ENCODE assay signal across 9 cellular contexts in the genomic region with DNA sequence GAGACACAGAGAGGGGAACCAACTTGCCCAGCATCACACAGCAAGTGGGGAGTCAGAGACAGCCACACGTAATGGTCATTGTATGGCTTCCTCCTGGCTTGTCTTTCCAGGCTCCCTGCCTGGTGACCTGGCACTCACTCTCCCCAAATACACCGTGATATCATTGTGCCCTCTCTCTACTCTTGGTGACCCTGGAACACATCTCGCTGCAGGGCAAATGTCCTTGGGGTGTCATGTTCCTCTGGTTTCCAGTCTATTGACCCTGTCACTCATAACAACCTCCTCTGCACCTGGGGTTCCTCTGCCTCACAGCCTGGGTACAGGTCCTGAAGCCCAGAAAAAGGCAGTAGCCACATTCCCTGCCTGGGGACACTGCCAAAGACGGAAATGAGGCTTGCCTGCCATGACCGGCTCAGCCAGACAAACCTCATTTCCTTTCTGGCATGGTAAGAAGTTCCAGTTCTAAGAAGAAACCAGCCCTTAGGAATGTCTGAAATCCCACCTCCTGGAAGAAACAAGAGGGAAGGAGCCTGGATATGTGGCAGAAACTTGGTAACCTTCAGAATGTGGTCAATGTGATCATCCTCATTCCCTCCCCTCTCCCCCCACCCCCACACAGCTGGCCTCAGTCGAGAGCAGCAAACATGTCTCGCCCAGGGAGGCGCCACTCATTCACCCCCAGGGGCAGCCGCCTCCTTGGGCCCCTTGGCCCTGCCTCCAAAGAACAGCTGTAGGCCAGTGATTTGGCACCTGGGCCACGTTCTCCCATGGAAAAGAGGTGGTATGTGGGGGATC. TPM values are rescaled to one million over a fixed set of nuclear protein-coding genes. Genes with fewer than 3 reads are reported as not detected.
DNase-seq lines count a peak whose midpoint lies in the region; ATAC-seq and TF ChIP-seq lines count a peak whose summit lies in the region.
"Had no signal": no experiment of that assay in that cellular context is flagged by ENCODE, and none has a peak within 500 bp of the region (broad histone marks: within the 10 kb centered on the region; RNA-seq: fewer than 3 reads in every experiment).

No MANE protein-coding gene starts in this region.

- TF ChIP-seq POLR2A in right lobe of liver (IDR thresholded peaks at IDR 0.05), result no peak
- no peak for TF ChIP-seq POLR2A in upper lobe of left lung (IDR thresholded peaks at IDR 0.05)

- H3K27ac ChIP-seq in coronary artery (peak overlapping the region; percentile 58 to 78), right lobe of liver (peak overlapping the region; percentile 37 to 60 (median 51)), upper lobe of left lung (peak overlapping the region; percentile 52 to 78 (median 72))
- H3K27ac ChIP-seq: 22Rv1 had no signal

- H3K4me1 ChIP-seq in right lobe of liver (peaks cover 0 to 24% (median 5%) of the 10 kb centered on the region in 4 donors), upper lobe of left lung (peaks cover 11 to 18% (median 16%) of the 10 kb centered on the region in 4 donors)

- no peak for TF ChIP-seq EP300 in upper lobe of left lung (IDR thresholded peaks at IDR 0.05)

- no peaks in the 10 kb centered on the region for H3K9me3 ChIP-seq in right lobe of liver
- H3K9me3 ChIP-seq in upper lobe of left lung, result no peaks in the 10 kb centered on the region

- TF ChIP-seq CTCF in coronary artery (IDR thresholded peaks at IDR 0.05) (no peak), right lobe of liver (IDR thresholded peaks at IDR 0.05) (no peak), upper lobe of left lung (IDR thresholded peaks at IDR 0.05) (no peak)

- H3K27me3 ChIP-seq in right lobe of liver (no peaks in the 10 kb centered on the region), upper lobe of left lung (no peaks in the 10 kb centered on the region)

- H3K36me3 ChIP-seq in right lobe of liver (peaks cover 0 to 23% (median 8%) of the 10 kb centered on the region in 4 donors), upper lobe of left lung (peaks cover 0 to 16% (median 11%) of the 10 kb centered on the region in 4 donors)

- intact Hi-C loops in right lobe of liver (cut with DNase I), result no loop called here

- peak; percentile 57 to 76 (median 68) for ATAC-seq in right lobe of liver
- ATAC-seq in upper lobe of left lung (ENCODE audit: low FRiP score in 2 of 2), result peak; percentile 8 to 77
- ATAC-seq in GM21717 (IDR thresholded peaks at IDR 0.05; ENCODE audit: unreplicated experiment), result no peak
- ATAC-seq in HG03442 (IDR thresholded peaks at IDR 0.05; ENCODE audit: unreplicated experiment), result no peak
- ATAC-seq in HG02759 (IDR thresholded peaks at IDR 0.05; ENCODE audit: unreplicated experiment), result no peak

- 31% methylated on average over 7 of the region's 10 CpGs for WGBS in right lobe of liver (ENCODE audit: insufficient coverage, low coverage, low lambda C conversion rate, missing lambda C conversion rate)
- 47 to 49% methylated on average over 5 to 10 of the region's 10 CpGs for whole genome bisulfite sequencing in upper lobe of left lung, 2 donors

- DNase-seq in DMS 273 (lab: John Stamatoyannopoulos, UW; ENCODE audit: unreplicated experiment) (peak; percentile 47), DMS 273 treated with DMSO at 0.1 percent for 48 hours (lab: John Stamatoyannopoulos, UW) (no peak), coronary artery (ENCODE audit: low spot score) (no peak), right lobe of liver (no peak), upper lobe of left lung (peak in 1 of 2 donors; percentile 50)

- H3K4me3 ChIP-seq in coronary artery, result no peak overlapping the region
- H3K4me3 ChIP-seq in right lobe of liver, result no peak overlapping the region
- no peak overlapping the region for H3K4me3 ChIP-seq in upper lobe of left lung

RNA-seq across cellular contexts. Expression of a gene that starts 30.6 kb away (rescaled TPM):
- total RNA-seq in right lobe of liver, result 10 to 100 TPM in 2 of 6 experiments, 1 to 10 TPM in 4; 7.0 to 10.4 (median 8.5) TPM
- 10 to 100 TPM in 4 of 6 donors, 1 to 10 TPM in 2; 7.9 to 19.8 (median 17.2) TPM for total RNA-seq in upper lobe of left lung

Comparison
In these comparisons a context has a peak if more than half of its experiments do, and no peak if none do; other contexts are left out.
1. ATAC-seq: peak in right lobe of liver (4 of 4) and upper lobe of left lung (2 of 2); none in GM21717 (single experiment), HG03442 (single experiment) and HG02759 (single experiment).
2. Peak in every context shown above with its lines, with median percentiles within 50 percentile points of each other: H3K27ac ChIP-seq.